In genomic region chr7:83449781-83450180, GRCh38 we compare ENCODE assay signal across 33 cellular contexts.
DNase-seq lines count a peak whose midpoint lies in the region; ATAC-seq and TF ChIP-seq lines count a peak whose summit lies in the region.
"Had no signal": no experiment of that assay in that cellular context is flagged by ENCODE, and none has a peak within 500 bp of the region (broad histone marks: within the 10 kb centered on the region; RNA-seq: fewer than 3 reads in every experiment).

No MANE protein-coding gene starts in this region.

- no peaks in the 10 kb centered on the region for H3K27me3 ChIP-seq in GM23338 (ENCODE audit: insufficient read depth)
- H3K27me3 ChIP-seq in HUES48 (ENCODE audit: control insufficient read depth, insufficient read depth, low read length): no peaks in the 10 kb centered on the region
- H3K27me3 ChIP-seq: BE2C; BLaER1; BLaER1 treated with 17β-estradiol and CSF1 and Interleukin-3, amounts not matched to agents 10 nM and 100 nM had no signal

- H3K27ac Mint-ChIP-seq in GM23338 (no peak overlapping the region), WTC11 (peak overlapping the region; percentile 55)
- H3K27ac Mint-ChIP-seq: B cell; CD14-positive monocyte; CD4-positive, alpha-beta memory T cell; CD4-positive, alpha-beta T cell; CD4-positive, CD25-positive, alpha-beta regulatory T cell; CD8-positive, alpha-beta memory T cell; CD8-positive, alpha-beta T cell had no signal

- H3K9me3 Mint-ChIP-seq in GM23338 (no peaks in the 10 kb centered on the region), WTC11 (no peaks in the 10 kb centered on the region)
- H3K9me3 Mint-ChIP-seq: CD4-positive, alpha-beta T cell had no signal

- no peaks in the 10 kb centered on the region for H3K9me2 ChIP-seq in GM23338 (ENCODE audit: insufficient read depth)

- no peaks in the 10 kb centered on the region for H4K20me1 ChIP-seq in GM23338 (replicated peaks; ENCODE audit: insufficient read depth)
- H4K20me1 ChIP-seq: BLaER1; BLaER1 treated with 17β-estradiol and CSF1 and Interleukin-3, amounts not matched to agents 10 nM and 100 nM had no signal

- H3K4me1 ChIP-seq in GM23338 (ENCODE audit: insufficient read depth) (peaks cover 58% of the 10 kb centered on the region), HUES48 (ENCODE audit: control insufficient read depth, insufficient read depth, low read length) (peaks cover 54% of the 10 kb centered on the region)
- H3K4me1 ChIP-seq: A549; BE2C; BLaER1; BLaER1 treated with 17β-estradiol and CSF1 and Interleukin-3, amounts not matched to agents 10 nM and 100 nM; Caco-2 had no signal

- H3K36me3 ChIP-seq in GM23338 (ENCODE audit: insufficient read depth): no peaks in the 10 kb centered on the region
- H3K36me3 ChIP-seq in HUES48 (ENCODE audit: control insufficient read depth, insufficient read depth, low read length): no peaks in the 10 kb centered on the region
- H3K36me3 ChIP-seq: BE2C; BLaER1; BLaER1 treated with 17β-estradiol and CSF1 and Interleukin-3, amounts not matched to agents 10 nM and 100 nM had no signal

- no peaks in the 10 kb centered on the region for H3F3A ChIP-seq in GM23338 (replicated peaks; ENCODE audit: low read depth)

- H2AFZ ChIP-seq in GM23338: no peak overlapping the region

- no peak for ATAC-seq in GM23338
- no peak for ATAC-seq in WTC11
- ATAC-seq: A549; CD8-positive, alpha-beta T cell had no signal

- CTCF ChIA-PET in WTC11 (lab: Charles Lee): interaction anchor here (1.5 kb wide), 1 partner anchor 34 kb away, joined by 3 read pairs; no protein-coding TSS in a partner anchor

- H3K9ac ChIP-seq in HUES48 (ENCODE audit: low read depth, low read length): no peak overlapping the region
- H3K9ac ChIP-seq: BLaER1; BLaER1 treated with 17β-estradiol and CSF1 and Interleukin-3, amounts not matched to agents 10 nM and 100 nM had no signal

- H3K4me3 ChIP-seq in GM23338 (no peak overlapping the region), HUES48 (ENCODE audit: low read depth, low read length) (no peak overlapping the region)
- H3K4me3 ChIP-seq: A549; BLaER1; BLaER1 treated with 17β-estradiol and CSF1 and Interleukin-3, amounts not matched to agents 10 nM and 100 nM had no signal

- H3K4me3 Mint-ChIP-seq in GM23338: no peak overlapping the region
- H3K4me3 Mint-ChIP-seq in WTC11: no peak overlapping the region
- H3K4me3 Mint-ChIP-seq: B cell; CD14-positive monocyte; CD4-positive, alpha-beta memory T cell; CD4-positive, alpha-beta T cell; CD4-positive, CD25-positive, alpha-beta regulatory T cell; CD8-positive, alpha-beta memory T cell; CD8-positive, alpha-beta T cell had no signal

- H3K36me3 Mint-ChIP-seq in GM23338 (ENCODE audit: low read depth): no peaks in the 10 kb centered on the region
- H3K36me3 Mint-ChIP-seq in WTC11: no peaks in the 10 kb centered on the region
- H3K36me3 Mint-ChIP-seq: CD14-positive monocyte; CD4-positive, alpha-beta memory T cell; CD4-positive, CD25-positive, alpha-beta regulatory T cell; CD8-positive, alpha-beta memory T cell; CD8-positive, alpha-beta T cell had no signal

- peak overlapping the region; percentile 33; the same call in 1 of the 2 replicates for H3K4me2 ChIP-seq in GM23338
- H3K4me2 ChIP-seq: A549; BLaER1; BLaER1 treated with 17β-estradiol and CSF1 and Interleukin-3, amounts not matched to agents 10 nM and 100 nM had no signal

- no peaks in the 10 kb centered on the region for H3K9me3 ChIP-seq in HUES48 (ENCODE audit: control insufficient read depth, insufficient read depth, low read length)
- H3K9me3 ChIP-seq: A549; BE2C; BLaER1; BLaER1 treated with 17β-estradiol and CSF1 and Interleukin-3, amounts not matched to agents 10 nM and 100 nM; Caco-2 had no signal

- H3K27me3 Mint-ChIP-seq in GM23338 (ENCODE audit: insufficient read depth, low read depth, poor library complexity) (peaks cover 1% of the 10 kb centered on the region), WTC11 (ENCODE audit: low read depth) (no peaks in the 10 kb centered on the region)
- H3K27me3 Mint-ChIP-seq: B cell; CD4-positive, alpha-beta memory T cell; CD4-positive, alpha-beta T cell; CD4-positive, CD25-positive, alpha-beta regulatory T cell; CD8-positive, alpha-beta memory T cell had no signal

- POLR2A ChIA-PET in WTC11 (lab: Charles Lee): no interaction called here

- no peak for TF ChIP-seq CTCF in GM23338 (conservative IDR thresholded peaks at IDR 0.05; ENCODE audit: low read depth in 2 of 2)
- TF ChIP-seq CTCF in WTC11 (IDR thresholded peaks at IDR 0.05): no peak
- no peak for TF ChIP-seq CTCF in GM10266 (IDR thresholded peaks at IDR 0.05; ENCODE audit: control insufficient read depth, insufficient read depth, low read depth, missing control alignments)

- H3K27ac ChIP-seq in GM23338 (ENCODE audit: low read depth) (no peak overlapping the region), HUES48 (ENCODE audit: low read depth, low read length) (peak overlapping the region; percentile 10)
- H3K27ac ChIP-seq: 22Rv1; A549; BLaER1; BLaER1 treated with 17β-estradiol and CSF1 and Interleukin-3, amounts not matched to agents 10 nM and 100 nM; C4-2B had no signal

- DNase-seq in GM23338 (ENCODE audit: low spot score) (no peak), WTC11 (ENCODE audit: low spot score) (no peak), retina (no peak), epidermal melanocyte (ENCODE audit: insufficient read length, low spot score) (no peak), GM10266 (ENCODE audit: extremely low spot score) (no peak)
- DNase-seq: 8988T; ACHN; AML-193; BE2C; C1 segment of cervical spinal cord; Caco-2; Calu3; CD4-positive, alpha-beta memory T cell; CD4-positive, alpha-beta T cell; CD4-positive, CD25-positive, alpha-beta regulatory T cell; CD8-positive, alpha-beta memory T cell; CD8-positive, alpha-beta T cell; COR-L47; DMS 273 treated with DMSO at 0.1 percent for 48 hours; DMS153; DMS53; DMS79; DMS79 treated with DMSO at 0.1 percent for 48 hours; DND-41; EL had no signal

- H3K4me1 Mint-ChIP-seq in GM23338 (peaks cover 52% of the 10 kb centered on the region), WTC11 (peaks cover 59% of the 10 kb centered on the region)
- H3K4me1 Mint-ChIP-seq: B cell; CD14-positive monocyte; CD4-positive, alpha-beta memory T cell; CD4-positive, CD25-positive, alpha-beta regulatory T cell; CD8-positive, alpha-beta memory T cell had no signal

- H3K79me2 ChIP-seq in GM23338 (replicated peaks; ENCODE audit: insufficient read depth): no peaks in the 10 kb centered on the region

TF ChIP-seq in GM23338, 12 proteins besides CTCF, POLR2A, EP300 and RAD21 (continues in another document):
- TF ChIP-seq ZNF114 (CRISPR knock-in tag; IDR thresholded peaks at IDR 0.05) (no peak), ZNF331 (CRISPR knock-in tag; IDR thresholded peaks at IDR 0.05; ENCODE audit: low read depth) (no peak), REST (IDR thresholded peaks at IDR 0.05; ENCODE audit: unreplicated experiment) (no peak), NANOG (IDR thresholded peaks at IDR 0.05; ENCODE audit: borderline replicate concordance) (no peak)

TF ChIP-seq in WTC11, 78 proteins besides CTCF, POLR2A, EP300 and RAD21:
- TF ChIP-seq TEAD1 (CRISPR knock-in tag; IDR thresholded peaks at IDR 0.05) (no peak), FOXP4 (CRISPR knock-in tag; IDR thresholded peaks at IDR 0.05) (no peak), ZNF317 (CRISPR knock-in tag; IDR thresholded peaks at IDR 0.05; ENCODE audit: borderline replicate concordance, low read depth) (no peak), CBFB (CRISPR knock-in tag; IDR thresholded peaks at IDR 0.05; ENCODE audit: low read depth) (no peak), AR (CRISPR knock-in tag; IDR thresholded peaks at IDR 0.05) (no peak), USF2 (CRISPR knock-in tag; IDR thresholded peaks at IDR 0.05) (no peak)
